ENCODE assay signal across 14 cellular contexts in genomic region chr2:150388289-150388625, GRCh38.
"Had no signal": no experiment of that assay in that cellular context is flagged by ENCODE, and none has a peak within 500 bp of the region (broad histone marks: within the 10 kb centered on the region; RNA-seq: fewer than 3 reads in every experiment).

No MANE protein-coding gene starts in this region.

- H3K36me3 ChIP-seq: left ventricle myocardium inferior, tibial nerve had no signal

- H3K27ac ChIP-seq: epithelial cell of prostate, left ventricle myocardium inferior, tibial nerve had no signal

- DNase-seq: activated CD4-positive, alpha-beta T cell treated with anti-CD3 and anti-CD28 coated beads, Interleukin-2, amount 50 U/mL, for 1 hour; activated CD4-positive, CD25-positive, alpha-beta regulatory T cell; activated CD8-positive, alpha-beta memory T cell treated with anti-CD3 and anti-CD28 coated beads for 24 hours; activated gamma-delta T cell treated with Interleukin-2 at 50 U/mL for 16 hours; amygdala; cerebellar nuclear complex; effector memory CD8-positive, alpha-beta T cell; foreskin melanocyte; left ventricle myocardium inferior; naive thymus-derived CD8-positive, alpha-beta T cell; stimulated activated CD4-positive, alpha-beta T cell treated with anti-CD3 and anti-CD28 coated beads, Interleukin-2, amount 100 ng/mL, for 48 hours; stimulated activated naive CD4-positive, alpha-beta T cell had no signal

- H3K27me3 ChIP-seq: tibial nerve had no signal

- H3K4me3 ChIP-seq: left ventricle myocardium inferior, tibial nerve had no signal

- ATAC-seq: effector memory CD8-positive, alpha-beta T cell; naive thymus-derived CD8-positive, alpha-beta T cell had no signal

- H3K4me1 ChIP-seq: left ventricle myocardium inferior, tibial nerve had no signal
